ENCODE assay signal across 11 cellular contexts in the genomic region with DNA sequence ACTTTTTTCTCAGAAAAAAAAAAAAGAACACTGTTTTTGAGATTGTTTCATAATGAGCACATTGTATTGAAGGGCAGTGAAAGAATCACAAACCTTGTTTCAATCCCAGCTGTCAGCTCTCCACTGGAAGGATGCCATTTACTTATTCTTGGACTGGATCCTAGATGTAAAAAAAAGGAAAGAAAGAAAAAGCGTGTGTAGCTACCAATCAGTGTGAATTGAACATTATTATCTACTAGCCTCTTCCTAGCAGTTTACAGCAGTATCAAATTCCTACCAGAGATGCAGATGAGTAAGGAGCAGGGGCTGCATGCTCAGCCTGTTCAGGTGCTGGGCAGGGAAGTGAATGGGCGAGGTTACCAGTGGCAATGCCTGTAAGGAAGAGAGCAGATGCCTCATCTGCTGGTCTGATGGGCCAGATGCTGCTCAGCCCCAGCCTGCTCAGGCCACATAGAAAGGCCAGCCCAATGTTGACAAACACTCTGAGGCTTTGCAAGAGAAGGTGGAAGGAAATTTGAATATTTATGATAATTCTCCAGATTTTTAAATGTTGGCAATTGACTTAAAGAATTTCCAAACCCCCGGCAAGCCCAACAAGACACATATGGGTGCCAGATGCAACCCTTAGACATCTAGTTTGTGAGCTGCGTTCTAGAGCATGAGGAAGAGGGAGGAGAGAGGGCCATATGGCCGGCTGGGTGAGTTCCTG.
A peak's percentile ranks its signal among the peaks of the same experiment; 100 is the strongest.
DNase-seq lines count a peak whose midpoint lies in the region; FAIRE-seq and TF ChIP-seq lines count a peak whose summit lies in the region.
"Had no signal": no experiment of that assay in that cellular context is flagged by ENCODE, and none has a peak within 500 bp of the region (broad histone marks: within the 10 kb centered on the region; RNA-seq: fewer than 3 reads in every experiment).

No MANE protein-coding gene starts in this region.

- TF ChIP-seq POLR2A in ovary (IDR thresholded peaks at IDR 0.05) (no peak), Peyer's patch (IDR thresholded peaks at IDR 0.05) (no peak)

- 16 to 17% methylated on average over 5 of the region's 5 CpGs for WGBS in GM23248 (ENCODE audit: low coverage in 1 of 2, low lambda C conversion rate in 2 of 2, missing lambda C conversion rate in 2 of 2), 2 experiments
- WGBS in ovary, 3 donors, result 33 to 39% (median 38%) methylated on average over 5 of the region's 5 CpGs

- peak; percentile 39 for DNase-seq in GM23248
- peak; percentile 71 to 80 for DNase-seq in NCI-H526 (lab: John Stamatoyannopoulos, UW)
- peak; percentile 60 for DNase-seq in epidermal melanocyte (ENCODE audit: insufficient read length, low spot score)
- no peak for DNase-seq in ovary
- no peak for DNase-seq in Peyer's patch
- no peak for DNase-seq in GM13976 (ENCODE audit: low spot score)
- no peak for DNase-seq in D721Med (ENCODE audit: insufficient read length, low spot score)
- DNase-seq: activated CD4-positive, alpha-beta memory T cell treated with anti-CD3 and anti-CD28 coated beads, Interleukin-2, amount 10 ng/mL, durations not matched to agents 7 days and 5 days; SIG-M5 had no signal

- H4K20me1 ChIP-seq in GM23248 (ENCODE audit: insufficient read depth) (no peaks in the 10 kb centered on the region), neural cell (ENCODE audit: insufficient read depth) (no peaks in the 10 kb centered on the region)

- TF ChIP-seq RAD21 in neural cell (conservative IDR thresholded peaks at IDR 0.05), result no peak

- H3K9me3 ChIP-seq in GM23248 (ENCODE audit: low read depth) (no peaks in the 10 kb centered on the region), neural cell (ENCODE audit: low read length) (no peaks in the 10 kb centered on the region), ovary (no peaks in the 10 kb centered on the region), Peyer's patch (no peaks in the 10 kb centered on the region)

- H3K27me3 ChIP-seq in GM23248 (replicated peaks; ENCODE audit: insufficient read depth) (no peaks in the 10 kb centered on the region), neural cell (ENCODE audit: insufficient read depth, low read depth, low read length) (no peaks in the 10 kb centered on the region), ovary (no peaks in the 10 kb centered on the region), Peyer's patch (no peaks in the 10 kb centered on the region)
- H3K27me3 ChIP-seq: hepatocyte had no signal

- H3K4me2 ChIP-seq in GM23248 (ENCODE audit: unreplicated experiment) (no peak overlapping the region), neural cell (ENCODE audit: low read length) (no peak overlapping the region)
- H3K4me2 ChIP-seq: hepatocyte had no signal

- no peaks in the 10 kb centered on the region for H3K79me2 ChIP-seq in GM23248 (ENCODE audit: insufficient read depth)
- no peaks in the 10 kb centered on the region for H3K79me2 ChIP-seq in neural cell (replicated peaks; ENCODE audit: insufficient read depth, low read length)
- H3K79me2 ChIP-seq: hepatocyte had no signal

- TF ChIP-seq EP300 in neural cell (conservative IDR thresholded peaks at IDR 0.05; ENCODE audit: poor library complexity, severe bottlenecking) (peak; percentile 70), ovary (IDR thresholded peaks at IDR 0.05) (no peak)

- TF ChIP-seq CTCF in neural cell (IDR thresholded peaks at IDR 0.05; ENCODE audit: poor library complexity, severe bottlenecking) (no peak), ovary (IDR thresholded peaks at IDR 0.05) (no peak), Peyer's patch (IDR thresholded peaks at IDR 0.05) (no peak), GM13976 (IDR thresholded peaks at IDR 0.05; ENCODE audit: borderline replicate concordance, control extremely low read depth, extremely low read depth, insufficient read depth, missing control alignments) (no peak), D721Med (IDR thresholded peaks at IDR 0.05; ENCODE audit: insufficient read depth, missing control alignments) (no peak)

- no peaks in the 10 kb centered on the region for H3F3A ChIP-seq in GM23248 (ENCODE audit: insufficient read depth)
- no peaks in the 10 kb centered on the region for H3F3A ChIP-seq in neural cell (ENCODE audit: insufficient read depth, low read length, poor library complexity, severe bottlenecking)

- H2AFZ ChIP-seq in GM23248 (peak overlapping the region; percentile 45; the same call in 1 of the 2 replicates), neural cell (ENCODE audit: low read depth, low read length) (no peak overlapping the region)
- H2AFZ ChIP-seq: hepatocyte had no signal

- H3K36me3 ChIP-seq in GM23248 (ENCODE audit: low read depth) (no peaks in the 10 kb centered on the region), neural cell (ENCODE audit: insufficient read depth, low read length) (no peaks in the 10 kb centered on the region), ovary (no peaks in the 10 kb centered on the region), Peyer's patch (no peaks in the 10 kb centered on the region)

- H3K27ac ChIP-seq in GM23248 (no peak overlapping the region), neural cell (ENCODE audit: low read length) (no peak overlapping the region), ovary (no peak overlapping the region), Peyer's patch (no peak overlapping the region)
- H3K27ac ChIP-seq: hepatocyte had no signal

- in situ Hi-C loops in GM23248 (cut with MboI) (no loop called here), GM13976 (cut with MboI; ENCODE audit: low sequenced_read_pairs, unreplicated experiment) (no loop called here)

- FAIRE-seq in D721Med (lab: Jason Lieb, UNC), result no peak

- H3K9me2 ChIP-seq in GM23248 (ENCODE audit: insufficient read depth) (no peaks in the 10 kb centered on the region), neural cell (ENCODE audit: insufficient read depth, low read length) (no peaks in the 10 kb centered on the region)

- H3K9ac ChIP-seq in GM23248 (no peak overlapping the region), neural cell (ENCODE audit: low read length) (no peak overlapping the region)

- H3K4me3 ChIP-seq in GM23248 (no peak overlapping the region), neural cell (ENCODE audit: low read length) (no peak overlapping the region), ovary (no peak overlapping the region), Peyer's patch (no peak overlapping the region)
- H3K4me3 ChIP-seq: hepatocyte had no signal

- H3K4me1 ChIP-seq in GM23248 (ENCODE audit: insufficient read depth), result peaks cover 7% of the 10 kb centered on the region
- H3K4me1 ChIP-seq in ovary (ENCODE audit: insufficient read depth), result peaks cover 4% of the 10 kb centered on the region
- no peaks in the 10 kb centered on the region for H3K4me1 ChIP-seq in Peyer's patch

- intact Hi-C loops in ovary (cut with DNase I), result no loop called here

TF ChIP-seq in neural cell, 6 proteins besides CTCF, POLR2A, EP300 and RAD21:
- TF ChIP-seq EZH2 (IDR thresholded peaks at IDR 0.05; ENCODE audit: borderline replicate concordance, insufficient read depth, low read length, poor library complexity, severe bottlenecking) (no peak), POLR2AphosphoS5 (IDR thresholded peaks at IDR 0.05) (peak; percentile 47)
- TF ChIP-seq, protein P1, sequence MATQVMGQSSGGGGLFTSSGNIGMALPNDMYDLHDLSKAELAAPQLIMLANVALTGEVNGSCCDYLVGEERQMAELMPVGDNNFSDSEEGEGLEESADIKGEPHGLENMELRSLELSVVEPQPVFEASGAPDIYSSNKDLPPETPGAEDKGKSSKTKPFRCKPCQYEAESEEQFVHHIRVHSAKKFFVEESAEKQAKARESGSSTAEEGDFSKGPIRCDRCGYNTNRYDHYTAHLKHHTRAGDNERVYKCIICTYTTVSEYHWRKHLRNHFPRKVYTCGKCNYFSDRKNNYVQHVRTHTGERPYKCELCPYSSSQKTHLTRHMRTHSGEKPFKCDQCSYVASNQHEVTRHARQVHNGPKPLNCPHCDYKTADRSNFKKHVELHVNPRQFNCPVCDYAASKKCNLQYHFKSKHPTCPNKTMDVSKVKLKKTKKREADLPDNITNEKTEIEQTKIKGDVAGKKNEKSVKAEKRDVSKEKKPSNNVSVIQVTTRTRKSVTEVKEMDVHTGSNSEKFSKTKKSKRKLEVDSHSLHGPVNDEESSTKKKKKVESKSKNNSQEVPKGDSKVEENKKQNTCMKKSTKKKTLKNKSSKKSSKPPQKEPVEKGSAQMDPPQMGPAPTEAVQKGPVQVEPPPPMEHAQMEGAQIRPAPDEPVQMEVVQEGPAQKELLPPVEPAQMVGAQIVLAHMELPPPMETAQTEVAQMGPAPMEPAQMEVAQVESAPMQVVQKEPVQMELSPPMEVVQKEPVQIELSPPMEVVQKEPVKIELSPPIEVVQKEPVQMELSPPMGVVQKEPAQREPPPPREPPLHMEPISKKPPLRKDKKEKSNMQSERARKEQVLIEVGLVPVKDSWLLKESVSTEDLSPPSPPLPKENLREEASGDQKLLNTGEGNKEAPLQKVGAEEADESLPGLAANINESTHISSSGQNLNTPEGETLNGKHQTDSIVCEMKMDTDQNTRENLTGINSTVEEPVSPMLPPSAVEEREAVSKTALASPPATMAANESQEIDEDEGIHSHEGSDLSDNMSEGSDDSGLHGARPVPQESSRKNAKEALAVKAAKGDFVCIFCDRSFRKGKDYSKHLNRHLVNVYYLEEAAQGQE (IDR thresholded peaks at IDR 0.05; ENCODE audit: borderline replicate concordance), result no peak

Comparison
In these comparisons a context has a peak if more than half of its experiments do, and no peak if none do; other contexts are left out.
1. DNase-seq: peak in GM23248 (single experiment), NCI-H526 (2 of 2) and epidermal melanocyte (single experiment); none in ovary (0 of 5), Peyer's patch (0 of 3), GM13976 (single experiment) and D721Med (single experiment).